Comparison of ENCODE assay signal across 1 cellular context in the genomic region with DNA sequence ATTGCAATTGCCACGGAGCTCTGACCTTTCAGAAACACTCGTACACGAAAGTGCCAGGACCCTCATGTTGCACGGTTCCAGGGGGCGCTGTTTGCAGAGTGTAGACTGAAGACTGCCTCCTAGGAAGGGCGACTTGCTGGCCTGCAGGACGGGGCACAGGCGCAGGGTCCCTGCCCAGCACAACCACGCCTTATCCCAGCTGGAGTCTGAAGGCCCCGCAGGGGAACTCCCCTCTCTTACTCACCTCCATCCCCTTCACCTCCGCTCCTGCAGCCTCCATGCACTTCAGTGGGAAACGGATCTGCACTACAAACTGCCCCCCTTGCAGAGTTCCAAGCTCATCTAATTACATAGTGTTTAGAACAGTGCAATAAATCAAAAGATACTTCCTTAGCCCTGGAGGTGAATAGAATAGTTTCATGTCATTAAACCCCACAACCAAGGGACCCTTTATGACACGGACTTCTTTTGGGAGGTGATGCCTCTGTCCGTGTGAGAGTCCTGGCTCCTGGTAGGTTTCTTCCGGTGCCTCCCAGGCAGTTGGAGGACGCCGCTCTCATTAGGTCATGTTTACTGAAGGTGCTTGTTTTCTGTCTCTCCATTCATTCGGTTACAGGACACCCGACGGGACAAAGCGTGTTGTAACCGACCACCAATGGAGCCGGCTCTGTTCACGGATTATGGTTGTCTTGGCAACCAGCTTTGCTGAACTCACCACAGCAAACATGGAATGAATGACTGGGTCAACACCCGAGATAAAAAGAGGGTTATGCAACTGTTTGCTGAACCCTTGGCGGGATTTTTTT.
A peak's percentile ranks its signal among the peaks of the same experiment; 100 is the strongest.
TF ChIP-seq lines count a peak whose summit lies in the region.

No MANE protein-coding gene starts in this region.

TF ChIP-seq in HepG2, 621 proteins besides CTCF, POLR2A, EP300 and RAD21 (continued from another document and continues in another):
- TF ChIP-seq, protein P1, sequence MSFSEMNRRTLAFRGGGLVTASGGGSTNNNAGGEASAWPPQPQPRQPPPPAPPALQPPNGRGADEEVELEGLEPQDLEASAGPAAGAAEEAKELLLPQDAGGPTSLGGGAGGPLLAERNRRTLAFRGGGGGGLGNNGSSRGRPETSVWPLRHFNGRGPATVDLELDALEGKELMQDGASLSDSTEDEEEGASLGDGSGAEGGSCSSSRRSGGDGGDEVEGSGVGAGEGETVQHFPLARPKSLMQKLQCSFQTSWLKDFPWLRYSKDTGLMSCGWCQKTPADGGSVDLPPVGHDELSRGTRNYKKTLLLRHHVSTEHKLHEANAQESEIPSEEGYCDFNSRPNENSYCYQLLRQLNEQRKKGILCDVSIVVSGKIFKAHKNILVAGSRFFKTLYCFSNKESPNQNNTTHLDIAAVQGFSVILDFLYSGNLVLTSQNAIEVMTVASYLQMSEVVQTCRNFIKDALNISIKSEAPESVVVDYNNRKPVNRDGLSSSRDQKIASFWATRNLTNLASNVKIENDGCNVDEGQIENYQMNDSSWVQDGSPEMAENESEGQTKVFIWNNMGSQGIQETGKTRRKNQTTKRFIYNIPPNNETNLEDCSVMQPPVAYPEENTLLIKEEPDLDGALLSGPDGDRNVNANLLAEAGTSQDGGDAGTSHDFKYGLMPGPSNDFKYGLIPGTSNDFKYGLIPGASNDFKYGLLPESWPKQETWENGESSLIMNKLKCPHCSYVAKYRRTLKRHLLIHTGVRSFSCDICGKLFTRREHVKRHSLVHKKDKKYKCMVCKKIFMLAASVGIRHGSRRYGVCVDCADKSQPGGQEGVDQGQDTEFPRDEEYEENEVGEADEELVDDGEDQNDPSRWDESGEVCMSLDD (CRISPR knock-in tag; IDR thresholded peaks at IDR 0.05; ENCODE audit: borderline replicate concordance) = 0 out of 2 replicates have a peak, but pooled peaks have one; percentile 16
- no peak for TF ChIP-seq ZFP41 (CRISPR knock-in tag; IDR thresholded peaks at IDR 0.05; ENCODE audit: borderline replicate concordance)
- TF ChIP-seq, protein P2, sequence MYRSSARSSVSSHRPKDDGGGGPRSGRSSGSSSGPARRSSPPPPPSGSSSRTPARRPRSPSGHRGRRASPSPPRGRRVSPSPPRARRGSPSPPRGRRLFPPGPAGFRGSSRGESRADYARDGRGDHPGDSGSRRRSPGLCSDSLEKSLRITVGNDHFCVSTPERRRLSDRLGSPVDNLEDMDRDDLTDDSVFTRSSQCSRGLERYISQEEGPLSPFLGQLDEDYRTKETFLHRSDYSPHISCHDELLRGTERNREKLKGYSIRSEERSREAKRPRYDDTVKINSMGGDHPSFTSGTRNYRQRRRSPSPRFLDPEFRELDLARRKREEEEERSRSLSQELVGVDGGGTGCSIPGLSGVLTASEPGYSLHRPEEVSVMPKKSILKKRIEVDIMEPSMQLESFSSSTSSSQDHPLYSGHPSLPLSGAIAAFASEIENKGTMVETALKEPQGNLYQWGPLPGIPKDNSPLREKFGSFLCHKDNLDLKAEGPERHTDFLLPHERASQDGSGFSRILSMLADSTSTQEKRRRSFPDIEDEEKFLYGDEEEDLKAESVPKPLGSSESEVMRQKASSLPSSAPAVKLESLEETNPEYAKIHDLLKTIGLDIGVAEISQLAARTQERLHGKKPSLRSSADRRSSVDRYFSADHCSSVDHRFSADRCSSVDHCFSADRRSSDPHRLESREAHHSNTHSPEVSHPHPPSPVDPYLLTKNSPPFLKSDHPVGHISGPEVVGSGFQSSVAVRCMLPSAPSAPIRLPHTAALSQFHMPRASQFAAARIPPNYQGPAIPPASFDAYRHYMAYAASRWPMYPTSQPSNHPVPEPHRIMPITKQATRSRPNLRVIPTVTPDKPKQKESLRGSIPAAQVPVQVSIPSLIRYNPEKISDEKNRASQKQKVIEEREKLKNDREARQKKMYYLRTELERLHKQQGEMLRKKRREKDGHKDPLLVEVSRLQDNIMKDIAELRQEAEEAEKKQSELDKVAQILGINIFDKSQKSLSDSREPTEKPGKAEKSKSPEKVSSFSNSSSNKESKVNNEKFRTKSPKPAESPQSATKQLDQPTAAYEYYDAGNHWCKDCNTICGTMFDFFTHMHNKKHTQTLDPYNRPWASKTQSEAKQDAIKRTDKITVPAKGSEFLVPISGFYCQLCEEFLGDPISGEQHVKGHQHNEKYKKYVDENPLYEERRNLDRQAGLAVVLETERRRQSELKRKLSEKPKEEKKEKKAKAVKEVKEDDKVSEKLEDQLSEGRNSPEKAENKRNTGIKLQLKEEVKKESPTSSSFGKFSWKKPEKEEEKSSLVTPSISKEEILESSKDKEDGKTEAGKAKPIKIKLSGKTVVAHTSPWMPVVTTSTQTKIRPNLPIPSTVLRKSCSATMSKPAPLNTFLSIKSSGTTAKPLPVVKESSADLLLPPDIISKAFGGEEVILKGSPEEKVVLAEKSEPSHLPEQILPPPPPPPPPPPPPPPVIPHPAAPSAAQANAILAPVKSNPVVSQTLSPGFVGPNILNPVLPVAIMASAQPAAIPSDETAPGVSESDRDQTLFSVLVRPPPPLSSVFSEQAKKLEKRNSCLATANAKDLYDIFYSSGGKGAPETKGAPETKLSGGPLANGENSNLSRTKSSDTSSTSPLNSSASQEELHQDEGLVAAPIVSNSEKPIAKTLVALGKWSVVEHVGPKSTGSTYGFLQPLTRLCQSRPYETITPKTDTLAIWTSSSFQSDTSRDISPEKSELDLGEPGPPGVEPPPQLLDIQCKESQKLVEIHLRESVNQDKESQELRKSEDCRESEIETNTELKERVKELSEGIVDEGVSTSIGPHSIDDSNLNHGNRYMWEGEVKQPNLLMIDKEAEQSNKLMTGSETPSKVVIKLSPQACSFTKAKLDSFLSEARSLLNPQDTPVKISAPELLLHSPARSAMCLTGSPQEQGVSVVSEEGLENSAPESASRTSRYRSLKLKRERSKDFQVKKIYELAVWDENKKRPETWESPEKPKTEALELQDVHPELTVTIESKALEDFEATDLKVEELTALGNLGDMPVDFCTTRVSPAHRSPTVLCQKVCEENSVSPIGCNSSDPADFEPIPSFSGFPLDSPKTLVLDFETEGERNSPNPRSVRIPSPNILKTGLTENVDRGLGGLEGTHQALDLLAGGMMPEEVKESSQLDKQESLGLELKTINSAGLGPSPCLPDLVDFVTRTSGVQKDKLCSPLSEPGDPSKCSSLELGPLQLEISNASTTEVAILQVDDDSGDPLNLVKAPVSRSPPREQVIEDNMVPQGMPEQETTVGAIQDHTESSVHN (CRISPR knock-in tag; IDR thresholded peaks at IDR 0.05) = no peak
- TF ChIP-seq ZNF282 (IDR thresholded peaks at IDR 0.05; ENCODE audit: partially characterized antibody) = no peak
- TF ChIP-seq ELF1 (CRISPR knock-in tag; IDR thresholded peaks at IDR 0.05) = peak; percentile 66
- no peak for TF ChIP-seq PAWR (CRISPR knock-in tag; IDR thresholded peaks at IDR 0.05; ENCODE audit: borderline replicate concordance)
- peak; percentile 93 for TF ChIP-seq RXRB (CRISPR knock-in tag; IDR thresholded peaks at IDR 0.05; ENCODE audit: borderline replicate concordance)
- TF ChIP-seq, protein P3, sequence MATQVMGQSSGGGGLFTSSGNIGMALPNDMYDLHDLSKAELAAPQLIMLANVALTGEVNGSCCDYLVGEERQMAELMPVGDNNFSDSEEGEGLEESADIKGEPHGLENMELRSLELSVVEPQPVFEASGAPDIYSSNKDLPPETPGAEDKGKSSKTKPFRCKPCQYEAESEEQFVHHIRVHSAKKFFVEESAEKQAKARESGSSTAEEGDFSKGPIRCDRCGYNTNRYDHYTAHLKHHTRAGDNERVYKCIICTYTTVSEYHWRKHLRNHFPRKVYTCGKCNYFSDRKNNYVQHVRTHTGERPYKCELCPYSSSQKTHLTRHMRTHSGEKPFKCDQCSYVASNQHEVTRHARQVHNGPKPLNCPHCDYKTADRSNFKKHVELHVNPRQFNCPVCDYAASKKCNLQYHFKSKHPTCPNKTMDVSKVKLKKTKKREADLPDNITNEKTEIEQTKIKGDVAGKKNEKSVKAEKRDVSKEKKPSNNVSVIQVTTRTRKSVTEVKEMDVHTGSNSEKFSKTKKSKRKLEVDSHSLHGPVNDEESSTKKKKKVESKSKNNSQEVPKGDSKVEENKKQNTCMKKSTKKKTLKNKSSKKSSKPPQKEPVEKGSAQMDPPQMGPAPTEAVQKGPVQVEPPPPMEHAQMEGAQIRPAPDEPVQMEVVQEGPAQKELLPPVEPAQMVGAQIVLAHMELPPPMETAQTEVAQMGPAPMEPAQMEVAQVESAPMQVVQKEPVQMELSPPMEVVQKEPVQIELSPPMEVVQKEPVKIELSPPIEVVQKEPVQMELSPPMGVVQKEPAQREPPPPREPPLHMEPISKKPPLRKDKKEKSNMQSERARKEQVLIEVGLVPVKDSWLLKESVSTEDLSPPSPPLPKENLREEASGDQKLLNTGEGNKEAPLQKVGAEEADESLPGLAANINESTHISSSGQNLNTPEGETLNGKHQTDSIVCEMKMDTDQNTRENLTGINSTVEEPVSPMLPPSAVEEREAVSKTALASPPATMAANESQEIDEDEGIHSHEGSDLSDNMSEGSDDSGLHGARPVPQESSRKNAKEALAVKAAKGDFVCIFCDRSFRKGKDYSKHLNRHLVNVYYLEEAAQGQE (IDR thresholded peaks at IDR 0.05; ENCODE audit: borderline replicate concordance in 1 of 2, low read depth in 1 of 2, low read length in 2 of 2) = peak in 1 of 2 experiments; percentile 81; a peak in 2 of 4 replicates
- TF ChIP-seq ZNF207 (IDR thresholded peaks at IDR 0.05; ENCODE audit: borderline replicate concordance) = no peak
- peak; percentile 62 for TF ChIP-seq GABPB1 (CRISPR knock-in tag; IDR thresholded peaks at IDR 0.05)
- TF ChIP-seq, protein P4, sequence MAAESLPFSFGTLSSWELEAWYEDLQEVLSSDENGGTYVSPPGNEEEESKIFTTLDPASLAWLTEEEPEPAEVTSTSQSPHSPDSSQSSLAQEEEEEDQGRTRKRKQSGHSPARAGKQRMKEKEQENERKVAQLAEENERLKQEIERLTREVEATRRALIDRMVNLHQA (CRISPR knock-in tag; IDR thresholded peaks at IDR 0.05) = no peak
- TF ChIP-seq, protein P5, sequence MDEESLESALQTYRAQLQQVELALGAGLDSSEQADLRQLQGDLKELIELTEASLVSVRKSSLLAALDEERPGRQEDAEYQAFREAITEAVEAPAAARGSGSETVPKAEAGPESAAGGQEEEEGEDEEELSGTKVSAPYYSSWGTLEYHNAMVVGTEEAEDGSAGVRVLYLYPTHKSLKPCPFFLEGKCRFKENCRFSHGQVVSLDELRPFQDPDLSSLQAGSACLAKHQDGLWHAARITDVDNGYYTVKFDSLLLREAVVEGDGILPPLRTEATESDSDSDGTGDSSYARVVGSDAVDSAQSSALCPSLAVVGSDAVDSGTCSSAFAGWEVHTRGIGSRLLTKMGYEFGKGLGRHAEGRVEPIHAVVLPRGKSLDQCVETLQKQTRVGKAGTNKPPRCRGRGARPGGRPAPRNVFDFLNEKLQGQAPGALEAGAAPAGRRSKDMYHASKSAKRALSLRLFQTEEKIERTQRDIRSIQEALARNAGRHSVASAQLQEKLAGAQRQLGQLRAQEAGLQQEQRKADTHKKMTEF (CRISPR knock-in tag; IDR thresholded peaks at IDR 0.05) = peak; percentile 94
- TF ChIP-seq XRCC5 (optimal IDR thresholded peaks at IDR 0.05; ENCODE audit: low read length) = peak; percentile 90
- peak; percentile 91 for TF ChIP-seq MED1 (CRISPR knock-in tag; IDR thresholded peaks at IDR 0.05)
- peak; percentile 40; the same call in 1 of the 2 replicates for TF ChIP-seq ZMYM2 (CRISPR knock-in tag; IDR thresholded peaks at IDR 0.05)
- TF ChIP-seq MIXL1 (CRISPR knock-in tag; IDR thresholded peaks at IDR 0.05) = peak; percentile 88
- TF ChIP-seq, protein P6, sequence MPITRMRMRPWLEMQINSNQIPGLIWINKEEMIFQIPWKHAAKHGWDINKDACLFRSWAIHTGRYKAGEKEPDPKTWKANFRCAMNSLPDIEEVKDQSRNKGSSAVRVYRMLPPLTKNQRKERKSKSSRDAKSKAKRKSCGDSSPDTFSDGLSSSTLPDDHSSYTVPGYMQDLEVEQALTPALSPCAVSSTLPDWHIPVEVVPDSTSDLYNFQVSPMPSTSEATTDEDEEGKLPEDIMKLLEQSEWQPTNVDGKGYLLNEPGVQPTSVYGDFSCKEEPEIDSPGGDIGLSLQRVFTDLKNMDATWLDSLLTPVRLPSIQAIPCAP (CRISPR knock-in tag; IDR thresholded peaks at IDR 0.05; ENCODE audit: low read depth) = no peak
- TF ChIP-seq MIER3 (CRISPR knock-in tag; IDR thresholded peaks at IDR 0.05; ENCODE audit: borderline replicate concordance) = peak; percentile 93; the same call in 1 of the 2 replicates
- no peak for TF ChIP-seq NONO (IDR thresholded peaks at IDR 0.05)
- peak; percentile 30 for TF ChIP-seq NONO (CRISPR knock-in tag; conservative IDR thresholded peaks at IDR 0.05)
- peak; percentile 42; the same call in 1 of the 2 replicates for TF ChIP-seq SMC3 (IDR thresholded peaks at IDR 0.05; ENCODE audit: low read length)
- no peak for TF ChIP-seq ZFYVE20 (CRISPR knock-in tag; IDR thresholded peaks at IDR 0.05; ENCODE audit: borderline replicate concordance, low read depth)
- TF ChIP-seq SOX6 (IDR thresholded peaks at IDR 0.05) = no peak
- peak; percentile 95 for TF ChIP-seq SOX6 (CRISPR knock-in tag; IDR thresholded peaks at IDR 0.05)
- TF ChIP-seq, protein P7, sequence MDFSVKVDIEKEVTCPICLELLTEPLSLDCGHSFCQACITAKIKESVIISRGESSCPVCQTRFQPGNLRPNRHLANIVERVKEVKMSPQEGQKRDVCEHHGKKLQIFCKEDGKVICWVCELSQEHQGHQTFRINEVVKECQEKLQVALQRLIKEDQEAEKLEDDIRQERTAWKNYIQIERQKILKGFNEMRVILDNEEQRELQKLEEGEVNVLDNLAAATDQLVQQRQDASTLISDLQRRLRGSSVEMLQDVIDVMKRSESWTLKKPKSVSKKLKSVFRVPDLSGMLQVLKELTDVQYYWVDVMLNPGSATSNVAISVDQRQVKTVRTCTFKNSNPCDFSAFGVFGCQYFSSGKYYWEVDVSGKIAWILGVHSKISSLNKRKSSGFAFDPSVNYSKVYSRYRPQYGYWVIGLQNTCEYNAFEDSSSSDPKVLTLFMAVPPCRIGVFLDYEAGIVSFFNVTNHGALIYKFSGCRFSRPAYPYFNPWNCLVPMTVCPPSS (IDR thresholded peaks at IDR 0.05) = no peak
- TF ChIP-seq, protein P8, sequence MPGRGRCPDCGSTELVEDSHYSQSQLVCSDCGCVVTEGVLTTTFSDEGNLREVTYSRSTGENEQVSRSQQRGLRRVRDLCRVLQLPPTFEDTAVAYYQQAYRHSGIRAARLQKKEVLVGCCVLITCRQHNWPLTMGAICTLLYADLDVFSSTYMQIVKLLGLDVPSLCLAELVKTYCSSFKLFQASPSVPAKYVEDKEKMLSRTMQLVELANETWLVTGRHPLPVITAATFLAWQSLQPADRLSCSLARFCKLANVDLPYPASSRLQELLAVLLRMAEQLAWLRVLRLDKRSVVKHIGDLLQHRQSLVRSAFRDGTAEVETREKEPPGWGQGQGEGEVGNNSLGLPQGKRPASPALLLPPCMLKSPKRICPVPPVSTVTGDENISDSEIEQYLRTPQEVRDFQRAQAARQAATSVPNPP (CRISPR knock-in tag; IDR thresholded peaks at IDR 0.05) = 0 out of 2 replicates have a peak, but pooled peaks have one; percentile 19
